23 cellular contexts compared by ENCODE assay signal in the genomic region with DNA sequence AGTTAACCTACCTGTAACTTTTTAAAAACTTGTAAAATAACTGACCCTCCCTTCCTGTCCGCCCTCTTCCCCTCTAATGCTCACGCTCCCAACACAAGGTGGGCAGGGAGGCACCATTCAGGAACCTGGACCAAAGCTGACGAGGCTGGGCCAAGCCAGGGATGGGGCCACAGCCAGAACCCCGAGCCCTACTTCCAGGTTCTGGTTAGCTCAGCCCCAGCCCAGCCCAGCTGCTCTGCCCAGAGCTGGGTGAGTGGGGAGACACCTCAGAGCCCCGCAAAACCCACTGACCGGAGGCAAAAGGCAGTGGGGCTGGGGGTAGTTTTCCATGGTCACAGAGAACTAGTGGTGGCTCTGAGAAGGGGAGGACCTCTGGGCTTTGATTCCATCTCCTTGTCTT. TPM values are rescaled to one million over a fixed set of nuclear protein-coding genes. Genes with fewer than 3 reads are reported as not detected.
DNase-seq lines count a peak whose midpoint lies in the region; ATAC-seq, FAIRE-seq and TF ChIP-seq lines count a peak whose summit lies in the region.
"Had no signal": no experiment of that assay in that cellular context is flagged by ENCODE, and none has a peak within 500 bp of the region (broad histone marks: within the 10 kb centered on the region; RNA-seq: fewer than 3 reads in every experiment).

No MANE protein-coding gene starts in this region.

- H3K36me3 ChIP-seq in HEK293 (ENCODE audit: control insufficient read depth in 2 of 2, insufficient read depth in 1 of 2, low read length in 2 of 2), result peaks cover 50 to 95% of the 10 kb centered on the region in 2 experiments
- H3K36me3 ChIP-seq in gastrocnemius medialis, result peaks cover 4 to 63% of the 10 kb centered on the region in 2 donors

- H3K4me1 ChIP-seq in HEK293 (ENCODE audit: control insufficient read depth, insufficient read depth, low read length) (no peaks in the 10 kb centered on the region), gastrocnemius medialis (peaks cover 23 to 35% of the 10 kb centered on the region in 2 donors)

- H3K9me3 Mint-ChIP-seq in CD4-positive, alpha-beta T cell, result no peaks in the 10 kb centered on the region
- H3K9me3 Mint-ChIP-seq: activated B cell treated with CpG ODN at 0.5 μM for 24 hours; activated T-helper 1 cell treated with anti-CD3 and anti-CD28 coated beads, Interleukin-12 subunit alpha, Interleukin-12 subunit beta, Interleukin-2, Interleukin-4 antibody, amounts not matched to agents 30 ng/mL and 10 ng/mL and 1 ng/mL, durations not matched to agents 14 hours and 24 hours and 36 hours; mesothelial cell of epicardium; stimulated activated naive CD8-positive, alpha-beta T cell treated with anti-CD3 and anti-CD28 coated beads, Interleukin-15, Interleukin-2, amounts not matched to agents 100 ng/mL and 50 ng/mL, for 24 hours; T-helper 1 cell treated with Interleukin-12 subunit alpha and Interleukin-12 subunit beta and Interleukin-4 antibody, amounts not matched to agents 30 μg/mL and 1 μg/mL, for 36 hours had no signal

- peaks cover 82% of the 10 kb centered on the region for H3K36me3 Mint-ChIP-seq in CD4-positive, alpha-beta T cell (ENCODE audit: low read depth)

- H3K4me3 Mint-ChIP-seq in CD4-positive, alpha-beta T cell, result no peak overlapping the region
- H3K4me3 Mint-ChIP-seq: activated B cell treated with CpG ODN at 0.5 μM for 24 hours; activated CD8-positive, alpha-beta T cell treated with anti-CD3 and anti-CD28 coated beads, Interleukin-2, amount 10 ng/mL, durations not matched to agents 7 days and 5 days; activated T-helper 1 cell treated with anti-CD3 and anti-CD28 coated beads, Interleukin-12 subunit alpha, Interleukin-12 subunit beta, Interleukin-2, Interleukin-4 antibody, amounts not matched to agents 30 ng/mL and 10 ng/mL and 1 ng/mL, durations not matched to agents 14 hours and 24 hours and 36 hours; mesothelial cell of epicardium; stimulated activated naive CD8-positive, alpha-beta T cell treated with anti-CD3 and anti-CD28 coated beads, Interleukin-15, Interleukin-2, amounts not matched to agents 100 ng/mL and 50 ng/mL, for 24 hours; T-helper 1 cell treated with Interleukin-12 subunit alpha and Interleukin-12 subunit beta and Interleukin-4 antibody, amounts not matched to agents 30 μg/mL and 1 μg/mL, for 36 hours had no signal

- H3K9me3 ChIP-seq in CD4-positive, alpha-beta T cell (ENCODE audit: control insufficient read depth, low read length), result no peaks in the 10 kb centered on the region
- H3K9me3 ChIP-seq in HEK293 (ENCODE audit: control insufficient read depth, insufficient read depth, low read depth, low read length) (no peaks in the 10 kb centered on the region), gastrocnemius medialis (no peaks in the 10 kb centered on the region)
- H3K9me3 ChIP-seq: neutrophil, SJCRH30 had no signal

- H3K27ac Mint-ChIP-seq in CD4-positive, alpha-beta T cell, result peak overlapping the region; percentile 14
- H3K27ac Mint-ChIP-seq: activated T-helper 1 cell treated with anti-CD3 and anti-CD28 coated beads, Interleukin-12 subunit alpha, Interleukin-12 subunit beta, Interleukin-2, Interleukin-4 antibody, amounts not matched to agents 30 ng/mL and 10 ng/mL and 1 ng/mL, durations not matched to agents 14 hours and 24 hours and 36 hours; stimulated activated naive CD8-positive, alpha-beta T cell treated with anti-CD3 and anti-CD28 coated beads, Interleukin-15, Interleukin-2, amounts not matched to agents 100 ng/mL and 50 ng/mL, for 24 hours; T-helper 1 cell treated with Interleukin-12 subunit alpha and Interleukin-12 subunit beta and Interleukin-4 antibody, amounts not matched to agents 30 μg/mL and 1 μg/mL, for 36 hours had no signal

- TF ChIP-seq CTCF in CD4-positive, alpha-beta T cell (IDR thresholded peaks at IDR 0.05), result no peak
- TF ChIP-seq CTCF in HEK293 (tag by site-specific recombination; IDR thresholded peaks at IDR 0.05) (no peak), gastrocnemius medialis (IDR thresholded peaks at IDR 0.05 in 4 of 5, conservative IDR thresholded peaks at IDR 0.05 in 1 of 5) (no peak)

- TF ChIP-seq POLR2A in gastrocnemius medialis (IDR thresholded peaks at IDR 0.05), result no peak

- H3K4me1 Mint-ChIP-seq in CD4-positive, alpha-beta T cell (ENCODE audit: low read depth), result peaks cover 20% of the 10 kb centered on the region

- no peak for DNase-seq in CD4-positive, alpha-beta T cell
- DNase-seq in gastrocnemius medialis (no peak), germinal center (ENCODE audit: low spot score) (no peak), globus pallidus (ENCODE audit: low spot score) (no peak), frontal cortex (ENCODE audit: low spot score in 2 of 2) (no peak)
- DNase-seq: activated B cell treated with CpG ODN at 0.5 μM for 24 hours; activated CD8-positive, alpha-beta T cell treated with anti-CD3 and anti-CD28 coated beads, Interleukin-2, amount 10 ng/mL, durations not matched to agents 7 days and 5 days; GDM1; Karpas-422; NCI-H1092; NCI-H524; OCI-M1 had no signal

- H3K27me3 Mint-ChIP-seq in CD4-positive, alpha-beta T cell, result no peaks in the 10 kb centered on the region
- H3K27me3 Mint-ChIP-seq: activated B cell treated with CpG ODN at 0.5 μM for 24 hours; B cell; stimulated activated naive CD8-positive, alpha-beta T cell treated with anti-CD3 and anti-CD28 coated beads, Interleukin-15, Interleukin-2, amounts not matched to agents 100 ng/mL and 50 ng/mL, for 24 hours had no signal

- H3K27ac ChIP-seq in CD4-positive, alpha-beta T cell (ENCODE audit: low read depth, low read length), result no peak overlapping the region
- H3K27ac ChIP-seq in HEK293 (ENCODE audit: extremely low read depth, low read depth, low read length), result peak overlapping the region; percentile 12; the same call in 1 of the 2 replicates
- peak overlapping the region; percentile 93 for H3K27ac ChIP-seq in cingulate gyrus (ENCODE audit: low read depth, low read length)
- H3K27ac ChIP-seq in gastrocnemius medialis, result peak overlapping the region; percentile 72 to 85 (median 77)
- H3K27ac ChIP-seq: neutrophil had no signal

- FAIRE-seq in frontal cortex (lab: Jason Lieb, UNC), result no peak
- FAIRE-seq: GM12892, urothelium cell line had no signal

- intact Hi-C loops in CD4-positive, alpha-beta T cell (cut with DNase I, micrococcal nuclease), result no loop called here
- intact Hi-C loops in gastrocnemius medialis (cut with DNase I; ENCODE audit: low total_unique reads), result no loop called here

- CTCF ChIA-PET in CD4-positive, alpha-beta T cell (lab: Charles Lee), result no interaction called here
- CTCF ChIA-PET in HEK293 (lab: Yijun Ruan, JAX), result interaction anchor here (0.6 to 4.6 kb wide), 4 partner anchors 8 to 61 kb away, joined by 3 to 24 read pairs (median 4); no protein-coding TSS in a partner anchor

- POLR2A ChIA-PET in CD4-positive, alpha-beta T cell (lab: Charles Lee), result no interaction called here
- POLR2A ChIA-PET in HEK293 (lab: Yijun Ruan, JAX), result interaction anchor here (1.0 to 1.8 kb wide), 2 partner anchors 9 to 12 kb away, joined by 3 to 5 read pairs; no protein-coding TSS in a partner anchor

- H3K4me3 ChIP-seq in HEK293 (ENCODE audit: low read depth, low read length) (no peak overlapping the region), gastrocnemius medialis (no peak overlapping the region)
- H3K4me3 ChIP-seq: SJCRH30 had no signal

- H3K27me3 ChIP-seq in CD4-positive, alpha-beta T cell (ENCODE audit: control insufficient read depth, insufficient read depth, low read length), result no peaks in the 10 kb centered on the region
- no peaks in the 10 kb centered on the region for H3K27me3 ChIP-seq in gastrocnemius medialis
- H3K27me3 ChIP-seq: neutrophil, SJCRH30 had no signal

- ATAC-seq in CD4-positive, alpha-beta T cell (ENCODE audit: poor library complexity), result no peak
- no peak for ATAC-seq in gastrocnemius medialis
- ATAC-seq: activated CD8-positive, alpha-beta T cell treated with anti-CD3 and anti-CD28 coated beads, Interleukin-2, amount 10 ng/mL, durations not matched to agents 7 days and 5 days had no signal

- in situ Hi-C loops in gastrocnemius medialis (cut with MboI; ENCODE audit: low sequenced_read_pairs in 4 of 4), result no loop called here

TF ChIP-seq in HEK293, 187 proteins besides CTCF, POLR2A, EP300 and RAD21 (continues in another document):
- TF ChIP-seq ZFHX2 (tag by site-specific recombination; conservative IDR thresholded peaks at IDR 0.05) (no peak), ZNF596 (tag by site-specific recombination; IDR thresholded peaks at IDR 0.05) (no peak), AEBP2 (tag by site-specific recombination; IDR thresholded peaks at IDR 0.05; ENCODE audit: borderline replicate concordance) (no peak)

RNA-seq across cellular contexts. Expression of gene CNP, which starts 7.4 kb away (rescaled TPM):
- total RNA-seq in CD4-positive, alpha-beta T cell, result 10 to 100 TPM; 19.2 to 23.4 TPM
- total RNA-seq in gastrocnemius medialis (10 to 100 TPM; 15.1 to 26.2 (median 20.4) TPM), frontal cortex (50.5 TPM)

RNA-seq across cellular contexts. Expression of gene DNAJC7, which starts 43.2 kb away (rescaled TPM):
- total RNA-seq in CD4-positive, alpha-beta T cell, result 100 to 1,000 TPM; 117 to 140 TPM
- total RNA-seq in gastrocnemius medialis, result 10 to 100 TPM; 64.4 to 78.9 (median 66.4) TPM
- total RNA-seq in frontal cortex, result 91.3 TPM

RNA-seq across cellular contexts. Expression of gene ODAD4, which starts 43.6 kb away (rescaled TPM):
- total RNA-seq in CD4-positive, alpha-beta T cell, result 1 to 10 TPM; 2.2 to 2.7 TPM
- total RNA-seq in gastrocnemius medialis (1 to 10 TPM in 1 of 4 donors, under 1 TPM in 2, not detected in 1; 0.13 to 1.3 (median 0.20) TPM), frontal cortex (3.3 TPM)

RNA-seq across cellular contexts. Expression of gene NKIRAS2, which starts 45.9 kb away (rescaled TPM):
- total RNA-seq in CD4-positive, alpha-beta T cell, result 10 to 100 TPM; 12.5 to 12.9 TPM
- total RNA-seq in gastrocnemius medialis, result 10 to 100 TPM; 48.8 to 77.0 (median 63.4) TPM
- total RNA-seq in frontal cortex, result 31.4 TPM

RNA-seq across cellular contexts. Expression of gene ACLY, which starts 55.3 kb away (rescaled TPM):
- total RNA-seq in CD4-positive, alpha-beta T cell, result 10 to 100 TPM; 25.9 to 28.3 TPM
- total RNA-seq in gastrocnemius medialis (10 to 100 TPM; 20.8 to 35.0 (median 30.7) TPM), frontal cortex (140 TPM)
